Comparison of ENCODE assay signal across 14 cellular contexts in genomic region chr11:37978647-37979046, GRCh38.
"Had no signal": no experiment of that assay in that cellular context is flagged by ENCODE, and none has a peak within 500 bp of the region (broad histone marks: within the 10 kb centered on the region; RNA-seq: fewer than 3 reads in every experiment).

No MANE protein-coding gene starts in this region.

- H3K27ac ChIP-seq: ascending aorta, esophagus muscularis mucosa, tibial artery had no signal

- H3K4me3 Mint-ChIP-seq: activated T-helper 17 cell treated with anti-CD3 and anti-CD28 coated beads, Interleukin-2, amount 50 U/mL, for 72 hours; natural killer cell treated with Interleukin-12 subunit alpha and Interleukin-12 subunit beta and Interleukin-15 and Interleukin-18, amount 100 ng/mL, for 72 hours; stimulated activated naive CD8-positive, alpha-beta T cell treated with anti-CD3 and anti-CD28 coated beads, Interleukin-15, Interleukin-2, amounts not matched to agents 100 ng/mL and 50 ng/mL, for 24 hours had no signal

- H3K27me3 Mint-ChIP-seq: activated T-helper 17 cell treated with anti-CD3 and anti-CD28 coated beads, Interleukin-2, amount 50 U/mL, for 72 hours; natural killer cell treated with Interleukin-12 subunit alpha and Interleukin-12 subunit beta and Interleukin-15 and Interleukin-18, amount 100 ng/mL, for 72 hours; progenitor cell of endocrine pancreas; stimulated activated naive CD8-positive, alpha-beta T cell treated with anti-CD3 and anti-CD28 coated beads, Interleukin-15, Interleukin-2, amounts not matched to agents 100 ng/mL and 50 ng/mL, for 24 hours had no signal

- H3K9me3 Mint-ChIP-seq: natural killer cell treated with Interleukin-12 subunit alpha and Interleukin-12 subunit beta and Interleukin-15 and Interleukin-18, amount 100 ng/mL, for 72 hours; stimulated activated naive CD8-positive, alpha-beta T cell treated with anti-CD3 and anti-CD28 coated beads, Interleukin-15, Interleukin-2, amounts not matched to agents 100 ng/mL and 50 ng/mL, for 24 hours had no signal

- H3K4me3 ChIP-seq: ascending aorta, esophagus muscularis mucosa, tibial artery had no signal

- H3K4me1 Mint-ChIP-seq: activated T-helper 17 cell treated with anti-CD3 and anti-CD28 coated beads, Interleukin-2, amount 50 U/mL, for 72 hours had no signal

- DNase-seq: activated CD4-positive, alpha-beta T cell treated with anti-CD3 and anti-CD28 coated beads for 1 hour; activated CD4-positive, alpha-beta T cell treated with anti-CD3 and anti-CD28 coated beads, Interleukin-2, amount 50 U/mL, for 1 hour; activated T-cell treated with anti-CD3 and anti-CD28 coated beads, Interleukin-2, amount 50 U/mL, for 1 hour; effector memory CD4-positive, alpha-beta T cell; mammary epithelial cell; T-helper 9 cell; tibial artery had no signal

- H3K4me1 ChIP-seq: ascending aorta, esophagus muscularis mucosa, tibial artery had no signal

- H3K9me3 ChIP-seq: ascending aorta, esophagus muscularis mucosa, tibial artery had no signal

- H3K36me3 ChIP-seq: ascending aorta, esophagus muscularis mucosa, tibial artery had no signal

- H3K27ac Mint-ChIP-seq: activated naive CD4-positive, alpha-beta T cell treated with anti-CD3 and anti-CD28 coated beads, Interleukin-2, amount 50 U/mL, for 72 hours; activated T-helper 17 cell treated with anti-CD3 and anti-CD28 coated beads, Interleukin-2, amount 50 U/mL, for 72 hours; natural killer cell treated with Interleukin-12 subunit alpha and Interleukin-12 subunit beta and Interleukin-15 and Interleukin-18, amount 100 ng/mL, for 72 hours; progenitor cell of endocrine pancreas had no signal

- H3K36me3 Mint-ChIP-seq: activated naive CD4-positive, alpha-beta T cell treated with anti-CD3 and anti-CD28 coated beads, Interleukin-2, amount 50 U/mL, for 72 hours; natural killer cell treated with Interleukin-12 subunit alpha and Interleukin-12 subunit beta and Interleukin-15 and Interleukin-18, amount 100 ng/mL, for 72 hours had no signal
